In the genomic region with DNA sequence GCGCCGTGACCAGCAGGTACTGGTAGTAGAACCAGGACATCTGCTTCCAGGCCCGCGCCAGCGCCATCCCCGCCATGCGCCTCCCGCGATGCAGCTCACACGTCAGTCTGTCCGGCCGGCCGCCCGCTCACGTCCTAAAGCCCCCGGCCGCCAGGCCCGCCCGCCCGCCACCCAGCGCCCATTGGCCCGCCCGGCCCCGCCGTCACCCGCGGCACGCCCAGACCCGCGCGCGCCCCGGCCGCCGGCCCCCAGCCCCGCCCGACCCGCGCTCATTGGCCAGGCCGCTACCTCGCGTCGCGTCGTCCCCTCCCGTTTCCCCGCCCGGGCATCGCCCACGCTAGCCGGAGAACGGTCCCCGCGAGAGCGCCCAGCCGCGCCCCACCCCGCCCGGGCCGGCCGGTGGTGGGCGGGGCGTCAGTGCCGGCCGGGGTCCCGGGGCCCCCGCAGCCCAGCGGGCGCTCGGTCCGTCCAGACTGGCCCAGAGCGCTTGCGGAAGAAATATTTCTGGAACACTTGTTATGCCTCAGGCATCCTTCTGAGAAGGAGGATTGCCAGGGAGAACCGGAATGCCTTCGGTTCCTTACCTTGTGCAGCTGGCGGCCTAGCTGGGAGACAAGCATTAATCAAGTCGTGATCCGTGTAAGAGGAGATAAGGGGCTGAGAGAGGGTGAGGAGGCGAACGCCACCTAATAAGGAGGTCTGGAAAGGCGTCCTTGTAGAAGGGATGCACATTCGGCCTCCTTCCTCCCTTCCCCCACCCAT, we compare ENCODE assay signal across 8 cellular contexts. TPM values are rescaled to one million over a fixed set of nuclear protein-coding genes. Genes with fewer than 3 reads are reported as not detected.
DNase-seq lines count a peak whose midpoint lies in the region; ATAC-seq and TF ChIP-seq lines count a peak whose summit lies in the region.

A gene with protein sequence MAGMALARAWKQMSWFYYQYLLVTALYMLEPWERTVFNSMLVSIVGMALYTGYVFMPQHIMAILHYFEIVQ (minus strand): TSS at position 109 of the 762 bp plus-strand sequence. CDS start 33 bp downstream, at position 76.

- no peaks in the 10 kb centered on the region for H3K27me3 ChIP-seq in PC-9 (ENCODE audit: insufficient read depth, low read depth)
- no peaks in the 10 kb centered on the region for H3K27me3 ChIP-seq in esophagus (ENCODE audit: control insufficient read depth in 1 of 2, insufficient read depth in 2 of 2, low read length in 2 of 2)
- no peaks in the 10 kb centered on the region for H3K27me3 ChIP-seq in muscle layer of duodenum (ENCODE audit: low read depth, low read length)

- BruUV-seq in PC-9 (replicated peaks; lab: Mats Ljungman, UMichigan) = TSS peak; percentile 70

- no peaks in the 10 kb centered on the region for H3K9me3 ChIP-seq in PC-9 (ENCODE audit: insufficient read depth, low read depth)
- H3K9me3 ChIP-seq in esophagus (ENCODE audit: control insufficient read depth in 2 of 2, insufficient read depth in 1 of 2, low read depth in 1 of 2, low read length in 1 of 2) = no peaks in the 10 kb centered on the region
- H3K9me3 ChIP-seq in muscle layer of duodenum (ENCODE audit: control insufficient read depth in 1 of 2, low read length in 2 of 2) = no peaks in the 10 kb centered on the region

- peak; percentile 94 for DNase-seq in DMS53 (lab: John Stamatoyannopoulos, UW)
- DNase-seq in KBM-7 = peak; percentile 62
- peak; percentile 50 to 85 for DNase-seq in PC-9
- DNase-seq in activated T-cell treated with anti-CD3 and anti-CD28 coated beads, Interleukin-2, amount 50 U/mL, for 4 hours = peak; percentile 82
- DNase-seq in stimulated activated CD8-positive, alpha-beta memory T cell treated with anti-CD3 and anti-CD28 coated beads, Interleukin-7, amount 100 ng/mL, for 4 hours (ENCODE audit: low read depth in 2 of 2) = peak; percentile 67 to 88

- H3K9me2 ChIP-seq in PC-9 (ENCODE audit: insufficient read depth) = no peaks in the 10 kb centered on the region

- H3K36me3 ChIP-seq in PC-9 (ENCODE audit: low read depth) (no peaks in the 10 kb centered on the region), esophagus (ENCODE audit: control insufficient read depth in 2 of 2, insufficient read depth in 2 of 2, low read length in 1 of 2) (no peaks in the 10 kb centered on the region), muscle layer of duodenum (ENCODE audit: control insufficient read depth in 1 of 2, insufficient read depth in 2 of 2, low read length in 2 of 2) (peaks cover 0 to under 1% of the 10 kb centered on the region in 2 donors)

- peak within 1 kb of the TSS; percentile 87 for H3K4me2 ChIP-seq in PC-9

- H3K27me3 Mint-ChIP-seq in activated T-cell treated with anti-CD3 and anti-CD28 coated beads, Interleukin-2, amount 50 U/mL, for 4 hours (ENCODE audit: low read depth) = no peaks in the 10 kb centered on the region

- POLR2A ChIA-PET in PC-9 (lab: Charles Lee; ENCODE audit: unreplicated experiment) = interaction anchor here (0.6 kb wide), 2 partner anchors 12 to 475 kb away, joined by 15 to 16 read pairs; no protein-coding TSS in a partner anchor

- H3K4me3 Mint-ChIP-seq in activated T-cell treated with anti-CD3 and anti-CD28 coated beads, Interleukin-2, amount 50 U/mL, for 4 hours = peak within 1 kb of the TSS; percentile 91

- peak; percentile 88 for ATAC-seq in GM21723 (IDR thresholded peaks at IDR 0.05; ENCODE audit: unreplicated experiment)
- ATAC-seq in activated T-cell treated with anti-CD3 and anti-CD28 coated beads, Interleukin-2, amount 50 U/mL, for 4 hours = peak; percentile 99

- in situ Hi-C loops in KBM-7 (cut with MboI; ENCODE audit: low pct_unique_long_range_greater_than_20kb, low sequenced_read_pairs) = no loop called here

- no peaks in the 10 kb centered on the region for H3K36me3 Mint-ChIP-seq in activated T-cell treated with anti-CD3 and anti-CD28 coated beads, Interleukin-2, amount 50 U/mL, for 4 hours (ENCODE audit: insufficient read depth)

- H3K27ac ChIP-seq in PC-9 (no peak within 1 kb of the TSS), esophagus (ENCODE audit: low read depth in 2 of 2, low read length in 1 of 2) (peak within 1 kb of the TSS; percentile 90 to 97), muscle layer of duodenum (ENCODE audit: low read length) (peak within 1 kb of the TSS; percentile 90)

- peaks cover 15% of the 10 kb centered on the region for H3K4me1 Mint-ChIP-seq in activated T-cell treated with anti-CD3 and anti-CD28 coated beads, Interleukin-2, amount 50 U/mL, for 4 hours (ENCODE audit: low read depth)

- H3K4me1 ChIP-seq in PC-9 (replicated peaks; ENCODE audit: insufficient read depth) (peaks cover 10% of the 10 kb centered on the region), esophagus (ENCODE audit: control insufficient read depth in 2 of 2, insufficient read depth in 2 of 2, low read length in 1 of 2) (peaks cover 0 to 6% of the 10 kb centered on the region in 2 donors), muscle layer of duodenum (ENCODE audit: control insufficient read depth in 1 of 2, insufficient read depth in 2 of 2, low read length in 2 of 2) (peaks cover 4 to 6% of the 10 kb centered on the region in 2 donors)

- H3K4me3 ChIP-seq in PC-9 = peak within 1 kb of the TSS; percentile 67
- peak within 1 kb of the TSS; percentile 75 to 81 for H3K4me3 ChIP-seq in esophagus (ENCODE audit: low read depth in 1 of 2, low read length in 2 of 2)
- H3K4me3 ChIP-seq in muscle layer of duodenum (ENCODE audit: low read depth in 1 of 2, low read length in 2 of 2) = peak within 1 kb of the TSS; percentile 69 to 83

- CTCF ChIA-PET in PC-9 (lab: Charles Lee) = no interaction called here

- intact Hi-C loops in PC-9 (cut with micrococcal nuclease; ENCODE audit: unreplicated experiment) = no loop called here

- H2AFZ ChIP-seq in PC-9 = peak within 1 kb of the TSS; percentile 62; the same call in 1 of the 2 replicates

- H3K9me3 Mint-ChIP-seq in activated T-cell treated with anti-CD3 and anti-CD28 coated beads, Interleukin-2, amount 50 U/mL, for 4 hours = no peaks in the 10 kb centered on the region

- 1% methylated on average over 65 to 82 of the region's 82 CpGs for WGBS in esophagus, 2 donors

- peaks cover 41% of the 10 kb centered on the region for H3K79me2 ChIP-seq in PC-9 (ENCODE audit: low read depth)

- peaks cover 19% of the 10 kb centered on the region for H4K20me1 ChIP-seq in PC-9 (ENCODE audit: insufficient read depth)

- no peaks in the 10 kb centered on the region; the same call in 1 of the 2 replicates for H3F3A ChIP-seq in PC-9 (ENCODE audit: insufficient read depth, low read depth)

- no peak for TF ChIP-seq CTCF in PC-9 (conservative IDR thresholded peaks at IDR 0.05)

RNA-seq across cellular contexts. Expression of the gene that starts here (rescaled TPM):
- 13.6 and 21.6 TPM in 2 replicates for total RNA-seq in PC-9 (2021)
- total RNA-seq in activated T-cell treated with anti-CD3 and anti-CD28 coated beads, Interleukin-2, amount 50 U/mL, for 4 hours = 1 to 10 TPM; 6.2 to 7.2 (median 6.6) TPM
- polyA plus RNA-seq in esophagus = 10 to 100 TPM; 17.6 to 37.3 TPM
